In genomic region chr10:25934673-25935139, GRCh38 we compare ENCODE assay signal across 8 cellular contexts. TPM values are rescaled to one million over a fixed set of nuclear protein-coding genes. Genes with fewer than 3 reads are reported as not detected.
DNase-seq lines count a peak whose midpoint lies in the region; ATAC-seq, FAIRE-seq and TF ChIP-seq lines count a peak whose summit lies in the region.

No MANE protein-coding gene starts in this region.

- DNase-seq in ACHN (peak; percentile 21), NCI-H2227 treated with DMSO at 0.1 percent for 48 hours (lab: John Stamatoyannopoulos, UW) (peak; percentile 79), esophagus squamous epithelium (lab: John Stamatoyannopoulos, UW) (no peak), prostate gland (ENCODE audit: low spot score) (no peak), H54 (ENCODE audit: insufficient read length, low spot score) (no peak), inferior parietal cortex (ENCODE audit: extremely low spot score) (no peak)

- H3K4me3 ChIP-seq in esophagus squamous epithelium (peak overlapping the region; percentile 19 to 62 (median 45)), prostate gland (peak overlapping the region; percentile 12 to 24)

- 0 to 5% methylated on average over 24 to 32 of the region's 32 CpGs for WGBS in esophagus squamous epithelium, 2 donors
- 1% methylated on average over 32 of the region's 32 CpGs for WGBS in prostate gland

- intact Hi-C loops in esophagus squamous epithelium (cut with DNase I): no loop called here
- intact Hi-C loops in prostate gland (cut with DNase I): no loop called here

- H3K27ac ChIP-seq in esophagus squamous epithelium (no peak overlapping the region), prostate gland (no peak overlapping the region)

- no peak for FAIRE-seq in H54 (lab: Jason Lieb, UNC)

- ATAC-seq in GM18502 (IDR thresholded peaks at IDR 0.05; ENCODE audit: poor library complexity, unreplicated experiment): peak; percentile 66
- ATAC-seq in HG03108 (IDR thresholded peaks at IDR 0.05; ENCODE audit: unreplicated experiment): no peak

- peaks cover 8 to 16% (median 12%) of the 10 kb centered on the region in 3 donors for H3K4me1 ChIP-seq in esophagus squamous epithelium
- no peaks in the 10 kb centered on the region for H3K4me1 ChIP-seq in prostate gland (replicated peaks)

- in situ Hi-C loops in ACHN (cut with HindIII; ENCODE audit: low pct_ligation_motif_present, low pct_unique_long_range_greater_than_20kb, low sequenced_read_pairs): no loop called here

- TF ChIP-seq CTCF in esophagus squamous epithelium (IDR thresholded peaks at IDR 0.05): peak in 3 of 6 experiments; percentile 19 to 35 (median 35)
- peak in 1 of 4 experiments; percentile 37 for TF ChIP-seq CTCF in prostate gland (IDR thresholded peaks at IDR 0.05)

- H3K27me3 ChIP-seq in esophagus squamous epithelium (peaks cover 0 to 30% (median 0%) of the 10 kb centered on the region in 4 donors), prostate gland (replicated peaks; ENCODE audit: insufficient read depth) (peaks cover 4% of the 10 kb centered on the region)

- H3K36me3 ChIP-seq in esophagus squamous epithelium (no peaks in the 10 kb centered on the region), prostate gland (no peaks in the 10 kb centered on the region)

- H3K9me3 ChIP-seq in esophagus squamous epithelium (no peaks in the 10 kb centered on the region), prostate gland (no peaks in the 10 kb centered on the region)

- TF ChIP-seq POLR2A in esophagus squamous epithelium (IDR thresholded peaks at IDR 0.05) (no peak), prostate gland (IDR thresholded peaks at IDR 0.05) (no peak), H54 (IDR thresholded peaks at IDR 0.05; ENCODE audit: low read depth, low read length) (no peak)

RNA-seq across cellular contexts. Expression of gene MYO3A, which starts 0.7 kb away (rescaled TPM):
- total RNA-seq in esophagus squamous epithelium (1 to 10 TPM in 3 of 4 donors, under 1 TPM in 1; 0.35 to 3.1 (median 1.9) TPM), prostate gland (1 to 10 TPM in 1 of 2 donors, not detected in 1; 5.2 TPM)

Comparison
In these comparisons a context has a peak if more than half of its experiments do, and no peak if none do; other contexts are left out.
1. DNase-seq: peak in ACHN (single experiment) and NCI-H2227 treated with DMSO at 0.1 percent for 48 hours (single experiment); none in esophagus squamous epithelium (single experiment), prostate gland (single experiment), H54 (single experiment) and inferior parietal cortex (single experiment).